ENCODE assay signal across 15 cellular contexts in the genomic region with DNA sequence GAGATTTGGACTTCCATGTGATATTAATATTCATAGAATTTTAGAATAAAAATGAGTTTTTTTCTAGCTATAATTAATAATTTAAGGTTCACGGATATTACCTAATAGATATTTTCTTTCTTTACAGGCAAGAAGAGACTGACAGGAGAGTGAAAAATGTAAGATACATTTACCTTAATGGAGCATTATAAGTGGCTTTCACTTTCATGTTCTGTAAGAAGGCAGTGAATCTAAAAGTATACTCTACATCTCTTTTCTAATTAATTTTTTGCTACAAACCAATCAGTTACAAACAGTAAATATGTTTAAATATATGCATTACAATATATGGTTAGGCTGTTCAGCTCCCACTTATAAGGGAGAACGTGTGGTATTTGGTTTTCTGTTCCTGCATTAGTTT.
DNase-seq lines count a peak whose midpoint lies in the region; ATAC-seq, FAIRE-seq and TF ChIP-seq lines count a peak whose summit lies in the region.
"Had no signal": no experiment of that assay in that cellular context is flagged by ENCODE, and none has a peak within 500 bp of the region (broad histone marks: within the 10 kb centered on the region; RNA-seq: fewer than 3 reads in every experiment).

No MANE protein-coding gene starts in this region.

- H3K4me1 Mint-ChIP-seq in glutamatergic neuron (ENCODE audit: low read depth, unreplicated experiment) (peaks cover 2% of the 10 kb centered on the region), Calu3 (ENCODE audit: low read depth, unreplicated experiment) (peaks cover 9% of the 10 kb centered on the region)
- H3K4me1 Mint-ChIP-seq: B cell had no signal

- H3K27me3 Mint-ChIP-seq in glutamatergic neuron (ENCODE audit: unreplicated experiment) (no peaks in the 10 kb centered on the region), Calu3 (ENCODE audit: unreplicated experiment) (no peaks in the 10 kb centered on the region)
- H3K27me3 Mint-ChIP-seq: B cell had no signal

- TF ChIP-seq CTCF in glutamatergic neuron (IDR thresholded peaks at IDR 0.05; ENCODE audit: partially characterized antibody, unreplicated experiment) (no peak), Calu3 (IDR thresholded peaks at IDR 0.05; ENCODE audit: unreplicated experiment) (no peak)

- CTCF ChIA-PET in Calu3 (lab: Charles Lee), result no interaction called here

- no TSS peak for BruUV-seq in Calu3 (replicated peaks; lab: Mats Ljungman, UMichigan)

- DNase-seq in glutamatergic neuron, result no peak
- DNase-seq in Calu3, result no peak
- no peak for DNase-seq in activated CD4-positive, alpha-beta T cell treated with anti-CD3 and anti-CD28 coated beads, Interleukin-2, amount 50 U/mL, for 48 hours
- DNase-seq: CD8-positive, alpha-beta T cell; HCEC 1CT had no signal

- H3K36me3 Mint-ChIP-seq in glutamatergic neuron (ENCODE audit: unreplicated experiment) (no peaks in the 10 kb centered on the region), Calu3 (ENCODE audit: insufficient read depth, unreplicated experiment) (peaks cover 15% of the 10 kb centered on the region)

- H3K9me3 Mint-ChIP-seq in glutamatergic neuron (ENCODE audit: unreplicated experiment) (no peaks in the 10 kb centered on the region), Calu3 (ENCODE audit: low read depth, unreplicated experiment) (no peaks in the 10 kb centered on the region)
- H3K9me3 Mint-ChIP-seq: CD8-positive, alpha-beta T cell; GM23338 had no signal

- FAIRE-seq in islet of Langerhans (lab: Jason Lieb, UNC), result peak; percentile 61
- FAIRE-seq: D721Med, G401.6, GM18507, H54, K562 had no signal

- peak; percentile 57 for ATAC-seq in GM18498 (IDR thresholded peaks at IDR 0.05; ENCODE audit: unreplicated experiment)
- peak; percentile 62 for ATAC-seq in HG02852 (IDR thresholded peaks at IDR 0.05; ENCODE audit: unreplicated experiment)
- ATAC-seq: CD8-positive, alpha-beta T cell; GM23338; K562 had no signal

- H3K4me3 Mint-ChIP-seq in glutamatergic neuron (ENCODE audit: unreplicated experiment) (no peak overlapping the region), Calu3 (ENCODE audit: low read depth, unreplicated experiment) (no peak overlapping the region)
- H3K4me3 Mint-ChIP-seq: B cell; CD8-positive, alpha-beta T cell; GM23338 had no signal

- intact Hi-C loops in Calu3 (cut with micrococcal nuclease; ENCODE audit: unreplicated experiment), result loop anchor here (5.0 to 10.0 kb wide), 2 partner anchors 33 to 90 kb away; no protein-coding TSS in a partner anchor

- H3K27ac Mint-ChIP-seq in glutamatergic neuron (ENCODE audit: unreplicated experiment) (no peak overlapping the region), Calu3 (ENCODE audit: unreplicated experiment) (no peak overlapping the region)
- H3K27ac Mint-ChIP-seq: B cell; CD8-positive, alpha-beta T cell; GM23338 had no signal
